ENCODE assay signal across 1 cellular context in the genomic region with DNA sequence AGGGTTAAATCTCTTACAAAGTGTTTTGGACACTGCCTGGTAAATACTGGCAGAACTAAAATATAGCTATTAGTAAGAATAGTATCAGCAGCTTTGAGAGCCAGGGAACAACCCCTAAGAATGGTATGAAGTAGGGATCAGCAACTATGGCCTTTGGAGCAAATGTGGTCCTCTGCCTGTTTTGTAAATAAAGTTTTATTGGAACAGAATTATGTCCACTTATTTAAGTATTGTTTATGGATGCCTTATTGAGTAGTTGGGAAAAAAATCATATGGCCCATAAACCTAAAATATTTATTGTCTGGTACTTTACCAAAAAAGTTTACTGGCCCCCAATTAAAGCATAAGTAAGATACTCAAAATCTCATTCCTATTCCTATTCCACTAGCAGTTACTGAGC.
TF ChIP-seq lines count a peak whose summit lies in the region.

No MANE protein-coding gene starts in this region.

TF ChIP-seq in GM12878, 131 proteins besides CTCF, POLR2A, EP300 and RAD21:
- TF ChIP-seq ZBTB40 (IDR thresholded peaks at IDR 0.05; ENCODE audit: borderline replicate concordance) = peak; percentile 82
- TF ChIP-seq, protein P1, sequence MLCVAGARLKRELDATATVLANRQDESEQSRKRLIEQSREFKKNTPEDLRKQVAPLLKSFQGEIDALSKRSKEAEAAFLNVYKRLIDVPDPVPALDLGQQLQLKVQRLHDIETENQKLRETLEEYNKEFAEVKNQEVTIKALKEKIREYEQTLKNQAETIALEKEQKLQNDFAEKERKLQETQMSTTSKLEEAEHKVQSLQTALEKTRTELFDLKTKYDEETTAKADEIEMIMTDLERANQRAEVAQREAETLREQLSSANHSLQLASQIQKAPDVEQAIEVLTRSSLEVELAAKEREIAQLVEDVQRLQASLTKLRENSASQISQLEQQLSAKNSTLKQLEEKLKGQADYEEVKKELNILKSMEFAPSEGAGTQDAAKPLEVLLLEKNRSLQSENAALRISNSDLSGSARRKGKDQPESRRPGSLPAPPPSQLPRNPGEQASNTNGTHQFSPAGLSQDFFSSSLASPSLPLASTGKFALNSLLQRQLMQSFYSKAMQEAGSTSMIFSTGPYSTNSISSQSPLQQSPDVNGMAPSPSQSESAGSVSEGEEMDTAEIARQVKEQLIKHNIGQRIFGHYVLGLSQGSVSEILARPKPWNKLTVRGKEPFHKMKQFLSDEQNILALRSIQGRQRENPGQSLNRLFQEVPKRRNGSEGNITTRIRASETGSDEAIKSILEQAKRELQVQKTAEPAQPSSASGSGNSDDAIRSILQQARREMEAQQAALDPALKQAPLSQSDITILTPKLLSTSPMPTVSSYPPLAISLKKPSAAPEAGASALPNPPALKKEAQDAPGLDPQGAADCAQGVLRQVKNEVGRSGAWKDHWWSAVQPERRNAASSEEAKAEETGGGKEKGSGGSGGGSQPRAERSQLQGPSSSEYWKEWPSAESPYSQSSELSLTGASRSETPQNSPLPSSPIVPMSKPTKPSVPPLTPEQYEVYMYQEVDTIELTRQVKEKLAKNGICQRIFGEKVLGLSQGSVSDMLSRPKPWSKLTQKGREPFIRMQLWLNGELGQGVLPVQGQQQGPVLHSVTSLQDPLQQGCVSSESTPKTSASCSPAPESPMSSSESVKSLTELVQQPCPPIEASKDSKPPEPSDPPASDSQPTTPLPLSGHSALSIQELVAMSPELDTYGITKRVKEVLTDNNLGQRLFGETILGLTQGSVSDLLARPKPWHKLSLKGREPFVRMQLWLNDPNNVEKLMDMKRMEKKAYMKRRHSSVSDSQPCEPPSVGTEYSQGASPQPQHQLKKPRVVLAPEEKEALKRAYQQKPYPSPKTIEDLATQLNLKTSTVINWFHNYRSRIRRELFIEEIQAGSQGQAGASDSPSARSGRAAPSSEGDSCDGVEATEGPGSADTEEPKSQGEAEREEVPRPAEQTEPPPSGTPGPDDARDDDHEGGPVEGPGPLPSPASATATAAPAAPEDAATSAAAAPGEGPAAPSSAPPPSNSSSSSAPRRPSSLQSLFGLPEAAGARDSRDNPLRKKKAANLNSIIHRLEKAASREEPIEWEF (IDR thresholded peaks at IDR 0.05; ENCODE audit: insufficient replicate concordance, low read depth, low read length) = no peak
